In genomic region chr11:42947405-42947804, GRCh38 we compare ENCODE assay signal across 33 cellular contexts.
"Had no signal": no experiment of that assay in that cellular context is flagged by ENCODE, and none has a peak within 500 bp of the region (broad histone marks: within the 10 kb centered on the region; RNA-seq: fewer than 3 reads in every experiment).

No MANE protein-coding gene starts in this region.

- H3K36me3 ChIP-seq: ascending aorta had no signal

- H3K9me3 Mint-ChIP-seq: activated naive CD4-positive, alpha-beta T cell treated with anti-CD3 and anti-CD28 coated beads, Interleukin-2, amount 50 U/mL, for 24 hours had no signal

- H3K9me3 ChIP-seq: ascending aorta had no signal

- H3K27me3 Mint-ChIP-seq: activated B cell treated with CpG ODN at 0.5 μM for 24 hours; activated CD4-positive, alpha-beta memory T cell treated with anti-CD3 and anti-CD28 coated beads, Interleukin-2, amount 10 ng/mL, durations not matched to agents 7 days and 5 days; activated CD4-positive, alpha-beta T cell treated with anti-CD3 and anti-CD28 coated beads, Interleukin-2, amount 10 ng/mL, durations not matched to agents 7 days and 5 days; activated CD8-positive, alpha-beta memory T cell treated with anti-CD3 and anti-CD28 coated beads, Interleukin-2, amount 10 ng/mL, durations not matched to agents 7 days and 5 days; activated naive CD4-positive, alpha-beta T cell treated with anti-CD3 and anti-CD28 coated beads, Interleukin-2, amount 10 ng/mL, durations not matched to agents 7 days and 5 days; activated naive CD4-positive, alpha-beta T cell treated with anti-CD3 and anti-CD28 coated beads, Interleukin-2, amount 50 U/mL, for 24 hours; activated naive CD8-positive, alpha-beta T cell; activated naive CD8-positive, alpha-beta T cell treated with anti-CD3 and anti-CD28 coated beads, Interleukin-2, amount 10 ng/mL, durations not matched to agents 7 days and 5 days; activated naive CD8-positive, alpha-beta T cell treated with anti-CD3 and anti-CD28 coated beads, Interleukin-2, amount 50 U/mL, for 24 hours; activated T-cell treated with anti-CD3 and anti-CD28 coated beads, Interleukin-2, amount 50 U/mL, for 24 hours had no signal

- H3K4me3 Mint-ChIP-seq: activated B cell treated with CpG ODN at 0.5 μM for 24 hours; activated CD4-positive, alpha-beta memory T cell treated with anti-CD3 and anti-CD28 coated beads, Interleukin-2, amount 10 ng/mL, durations not matched to agents 7 days and 5 days; activated CD4-positive, alpha-beta T cell treated with anti-CD3 and anti-CD28 coated beads, Interleukin-2, amount 10 ng/mL, durations not matched to agents 7 days and 5 days; activated CD8-positive, alpha-beta memory T cell treated with anti-CD3 and anti-CD28 coated beads, Interleukin-2, amount 10 ng/mL, durations not matched to agents 7 days and 5 days; activated CD8-positive, alpha-beta T cell treated with anti-CD3 and anti-CD28 coated beads, Interleukin-2, amount 10 ng/mL, durations not matched to agents 7 days and 5 days; activated naive CD4-positive, alpha-beta T cell treated with anti-CD3 and anti-CD28 coated beads, Interleukin-2, amount 10 ng/mL, durations not matched to agents 7 days and 5 days; activated naive CD4-positive, alpha-beta T cell treated with anti-CD3 and anti-CD28 coated beads, Interleukin-2, amount 50 U/mL, for 24 hours; activated naive CD8-positive, alpha-beta T cell; activated naive CD8-positive, alpha-beta T cell treated with anti-CD3 and anti-CD28 coated beads, Interleukin-2, amount 10 ng/mL, durations not matched to agents 7 days and 5 days; activated naive CD8-positive, alpha-beta T cell treated with anti-CD3 and anti-CD28 coated beads, Interleukin-2, amount 50 U/mL, for 24 hours; activated T-cell treated with anti-CD3 and anti-CD28 coated beads, Interleukin-2, amount 50 U/mL, for 24 hours; brain; T-helper 1 cell treated with Interleukin-12 subunit alpha and Interleukin-12 subunit beta and Interleukin-4 antibody, amounts not matched to agents 30 μg/mL and 1 μg/mL, for 36 hours; T-helper 2 cell treated with Interferon-gamma antibody and Interleukin-4, amounts not matched to agents 5 μg/mL and 100 μg/mL, for 36 hours had no signal

- ATAC-seq: activated CD8-positive, alpha-beta memory T cell treated with anti-CD3 and anti-CD28 coated beads, Interleukin-2, amount 10 ng/mL, durations not matched to agents 7 days and 5 days; activated CD8-positive, alpha-beta T cell treated with anti-CD3 and anti-CD28 coated beads, Interleukin-2, amount 10 ng/mL, durations not matched to agents 7 days and 5 days; activated naive CD8-positive, alpha-beta T cell treated with anti-CD3 and anti-CD28 coated beads, Interleukin-2, amount 50 U/mL, for 24 hours had no signal

- DNase-seq: activated B cell treated with CpG ODN at 0.5 μM for 24 hours; activated CD4-positive, alpha-beta memory T cell treated with anti-CD3 and anti-CD28 coated beads, Interleukin-2, amount 10 ng/mL, durations not matched to agents 7 days and 5 days; activated CD4-positive, alpha-beta T cell treated with anti-CD3 and anti-CD28 coated beads for 48 hours; activated CD4-positive, alpha-beta T cell treated with anti-CD3 and anti-CD28 coated beads, Interleukin-2, amount 10 ng/mL, durations not matched to agents 7 days and 5 days; activated CD4-positive, alpha-beta T cell treated with anti-CD3 and anti-CD28 coated beads, Interleukin-2, amount 50 U/mL, for 48 hours; activated CD4-positive, CD25-positive, alpha-beta regulatory T cell treated with anti-CD3 and anti-CD28 coated beads, Interleukin-2, amount 50 U/mL, for 72 hours; activated CD8-positive, alpha-beta memory T cell treated with anti-CD3 and anti-CD28 coated beads for 24 hours; activated CD8-positive, alpha-beta memory T cell treated with anti-CD3 and anti-CD28 coated beads, Interleukin-2, amount 10 ng/mL, durations not matched to agents 7 days and 5 days; activated CD8-positive, alpha-beta memory T cell treated with anti-CD3 and anti-CD28 coated beads, Interleukin-2, amount 50 U/mL, for 48 hours; activated CD8-positive, alpha-beta T cell treated with anti-CD3 and anti-CD28 coated beads, Interleukin-2, amount 10 ng/mL, durations not matched to agents 7 days and 5 days; activated effector memory CD4-positive, alpha-beta T cell treated with Interleukin-2 at 50 U/mL for 16 hours; activated gamma-delta T cell; activated naive CD4-positive, alpha-beta T cell treated with anti-CD3 and anti-CD28 coated beads, Interleukin-2, amount 10 ng/mL, durations not matched to agents 7 days and 5 days; activated naive CD4-positive, alpha-beta T cell treated with Interleukin-2 at 50 U/mL for 16 hours; activated naive CD8-positive, alpha-beta T cell treated with anti-CD3 and anti-CD28 coated beads, Interleukin-2, amount 10 ng/mL, durations not matched to agents 7 days and 5 days; activated naive CD8-positive, alpha-beta T cell treated with anti-CD3 and anti-CD28 coated beads, Interleukin-2, amount 50 U/mL, for 24 hours; activated T-cell treated with anti-CD3 and anti-CD28 coated beads, Interleukin-2, amount 50 U/mL, for 24 hours; activated T-cell treated with anti-CD3 and anti-CD28 coated beads, Interleukin-2, amount 50 U/mL, for 48 hours; amygdala; anterior cingulate cortex; central memory CD4-positive, alpha-beta T cell; T-helper 1 cell; T-helper 2 cell; T-helper 9 cell had no signal

- H3K27ac ChIP-seq: ascending aorta, VCaP had no signal

- H3K27ac Mint-ChIP-seq: activated B cell treated with CpG ODN at 0.5 μM for 24 hours; activated CD4-positive, alpha-beta memory T cell treated with anti-CD3 and anti-CD28 coated beads, Interleukin-2, amount 10 ng/mL, durations not matched to agents 7 days and 5 days; activated CD4-positive, alpha-beta T cell treated with anti-CD3 and anti-CD28 coated beads, Interleukin-2, amount 10 ng/mL, durations not matched to agents 7 days and 5 days; activated CD8-positive, alpha-beta memory T cell treated with anti-CD3 and anti-CD28 coated beads, Interleukin-2, amount 10 ng/mL, durations not matched to agents 7 days and 5 days; activated CD8-positive, alpha-beta T cell treated with anti-CD3 and anti-CD28 coated beads, Interleukin-2, amount 10 ng/mL, durations not matched to agents 7 days and 5 days; activated naive CD4-positive, alpha-beta T cell treated with anti-CD3 and anti-CD28 coated beads, Interleukin-2, amount 10 ng/mL, durations not matched to agents 7 days and 5 days; activated naive CD4-positive, alpha-beta T cell treated with anti-CD3 and anti-CD28 coated beads, Interleukin-2, amount 50 U/mL, for 24 hours; activated naive CD8-positive, alpha-beta T cell; activated naive CD8-positive, alpha-beta T cell treated with anti-CD3 and anti-CD28 coated beads, Interleukin-2, amount 10 ng/mL, durations not matched to agents 7 days and 5 days; activated naive CD8-positive, alpha-beta T cell treated with anti-CD3 and anti-CD28 coated beads, Interleukin-2, amount 50 U/mL, for 24 hours; activated T-cell treated with anti-CD3 and anti-CD28 coated beads, Interleukin-2, amount 50 U/mL, for 24 hours; activated T-helper 2 cell treated with anti-CD3 and anti-CD28 coated beads, Interferon-gamma antibody, Interleukin-2, Interleukin-4, amounts not matched to agents 10 μg/mL and 5 μg/mL and 100 μg/mL, durations not matched to agents 14 hours and 24 hours and 36 hours; brain; T-helper 1 cell treated with Interleukin-12 subunit alpha and Interleukin-12 subunit beta and Interleukin-4 antibody, amounts not matched to agents 30 μg/mL and 1 μg/mL, for 36 hours; T-helper 2 cell treated with Interferon-gamma antibody and Interleukin-4, amounts not matched to agents 5 μg/mL and 100 μg/mL, for 36 hours had no signal

- FAIRE-seq: TTC549 had no signal

- H3K27me3 ChIP-seq: ascending aorta had no signal

- H3K4me1 ChIP-seq: ascending aorta had no signal

- H3K36me3 Mint-ChIP-seq: activated CD8-positive, alpha-beta memory T cell treated with anti-CD3 and anti-CD28 coated beads, Interleukin-2, amount 10 ng/mL, durations not matched to agents 7 days and 5 days; activated naive CD4-positive, alpha-beta T cell treated with anti-CD3 and anti-CD28 coated beads, Interleukin-2, amount 10 ng/mL, durations not matched to agents 7 days and 5 days; activated naive CD4-positive, alpha-beta T cell treated with anti-CD3 and anti-CD28 coated beads, Interleukin-2, amount 50 U/mL, for 24 hours; activated naive CD8-positive, alpha-beta T cell; activated naive CD8-positive, alpha-beta T cell treated with anti-CD3 and anti-CD28 coated beads, Interleukin-2, amount 10 ng/mL, durations not matched to agents 7 days and 5 days; brain had no signal

- H3K4me3 ChIP-seq: ascending aorta had no signal

- H3K4me1 Mint-ChIP-seq: activated B cell treated with CpG ODN at 0.5 μM for 24 hours; activated CD4-positive, alpha-beta memory T cell treated with anti-CD3 and anti-CD28 coated beads, Interleukin-2, amount 10 ng/mL, durations not matched to agents 7 days and 5 days; activated CD4-positive, alpha-beta T cell treated with anti-CD3 and anti-CD28 coated beads, Interleukin-2, amount 10 ng/mL, durations not matched to agents 7 days and 5 days; activated CD8-positive, alpha-beta memory T cell treated with anti-CD3 and anti-CD28 coated beads, Interleukin-2, amount 10 ng/mL, durations not matched to agents 7 days and 5 days; activated naive CD4-positive, alpha-beta T cell treated with anti-CD3 and anti-CD28 coated beads, Interleukin-2, amount 10 ng/mL, durations not matched to agents 7 days and 5 days; activated naive CD4-positive, alpha-beta T cell treated with anti-CD3 and anti-CD28 coated beads, Interleukin-2, amount 50 U/mL, for 24 hours; activated naive CD8-positive, alpha-beta T cell treated with anti-CD3 and anti-CD28 coated beads, Interleukin-2, amount 10 ng/mL, durations not matched to agents 7 days and 5 days; activated naive CD8-positive, alpha-beta T cell treated with anti-CD3 and anti-CD28 coated beads, Interleukin-2, amount 50 U/mL, for 24 hours; brain had no signal
